10 cellular contexts compared by ENCODE assay signal in the genomic region with DNA sequence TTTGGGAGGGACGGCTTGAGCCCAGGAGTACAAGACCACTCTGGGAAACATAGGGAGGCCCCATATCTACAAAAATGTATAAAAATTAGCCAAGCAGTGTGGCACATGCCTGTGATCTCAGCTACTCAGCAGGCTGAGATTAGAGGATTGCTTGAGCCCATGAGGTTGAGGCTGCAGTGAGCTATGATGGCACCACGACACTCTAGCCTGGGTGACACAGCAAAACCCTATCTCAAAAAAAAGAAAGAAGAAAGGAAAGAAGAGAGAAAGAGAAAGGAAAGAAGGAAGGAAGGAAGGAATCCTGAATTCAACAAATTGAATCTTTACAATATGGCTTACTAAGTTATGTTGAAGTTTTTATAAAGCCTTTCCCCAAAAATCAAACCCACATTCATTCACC. TPM values are rescaled to one million over a fixed set of nuclear protein-coding genes. Genes with fewer than 3 reads are reported as not detected.
DNase-seq lines count a peak whose midpoint lies in the region; ATAC-seq and TF ChIP-seq lines count a peak whose summit lies in the region.
"Had no signal": no experiment of that assay in that cellular context is flagged by ENCODE, and none has a peak within 500 bp of the region (broad histone marks: within the 10 kb centered on the region; RNA-seq: fewer than 3 reads in every experiment).

No MANE protein-coding gene starts in this region.

- DNase-seq in activated naive CD4-positive, alpha-beta T cell treated with anti-CD3 and anti-CD28 coated beads for 36 hours = no peak
- no peak for DNase-seq in activated naive CD4-positive, alpha-beta T cell (lab: John Stamatoyannopoulos, UW)
- DNase-seq in OCI-M1 (lab: John Stamatoyannopoulos, UW) = peak; percentile 43
- DNase-seq in progenitor cell of endocrine pancreas (ENCODE audit: low spot score, unreplicated experiment) = no peak
- no peak for DNase-seq in ureter (ENCODE audit: low spot score)
- DNase-seq in HuH-7 (ENCODE audit: low spot score) = no peak

- peak overlapping the region; percentile 13 for H3K4me3 ChIP-seq in ectodermal cell (ENCODE audit: insufficient read depth, low read depth, low read length)
- H3K4me3 ChIP-seq: vagina had no signal

- H3K27ac Mint-ChIP-seq in activated naive CD4-positive, alpha-beta T cell treated with anti-CD3 and anti-CD28 coated beads for 36 hours = no peak overlapping the region
- H3K27ac Mint-ChIP-seq in progenitor cell of endocrine pancreas = peak overlapping the region; percentile 70
- H3K27ac Mint-ChIP-seq: B cell had no signal

- peak overlapping the region; percentile 33 for H3K27ac ChIP-seq in ectodermal cell (ENCODE audit: insufficient read depth, low read depth, low read length, poor library complexity, severe bottlenecking)
- H3K27ac ChIP-seq: vagina had no signal

- TF ChIP-seq CTCF in progenitor cell of endocrine pancreas (IDR thresholded peaks at IDR 0.05; ENCODE audit: unreplicated experiment) = no peak

- H3K36me3 Mint-ChIP-seq in activated naive CD4-positive, alpha-beta T cell treated with anti-CD3 and anti-CD28 coated beads for 36 hours (ENCODE audit: low read depth) = no peaks in the 10 kb centered on the region
- H3K36me3 Mint-ChIP-seq in progenitor cell of endocrine pancreas (ENCODE audit: insufficient read depth) = no peaks in the 10 kb centered on the region

- H3K27me3 ChIP-seq in ectodermal cell (ENCODE audit: control insufficient read depth, insufficient read depth, low read length, poor library complexity, severe bottlenecking) = no peaks in the 10 kb centered on the region
- H3K27me3 ChIP-seq: vagina had no signal

- no peaks in the 10 kb centered on the region for H3K9me3 ChIP-seq in ectodermal cell (ENCODE audit: control insufficient read depth, low read length)
- H3K9me3 ChIP-seq: vagina had no signal

- no peaks in the 10 kb centered on the region for H3K27me3 Mint-ChIP-seq in activated naive CD4-positive, alpha-beta T cell treated with anti-CD3 and anti-CD28 coated beads for 36 hours (ENCODE audit: low read depth)
- H3K27me3 Mint-ChIP-seq in progenitor cell of endocrine pancreas = no peaks in the 10 kb centered on the region

- peak overlapping the region; percentile 27 for H3K4me3 Mint-ChIP-seq in activated naive CD4-positive, alpha-beta T cell treated with anti-CD3 and anti-CD28 coated beads for 36 hours
- peak overlapping the region; percentile 63 for H3K4me3 Mint-ChIP-seq in progenitor cell of endocrine pancreas (ENCODE audit: low read depth)

- no peaks in the 10 kb centered on the region for H3K36me3 ChIP-seq in ectodermal cell (ENCODE audit: control insufficient read depth, insufficient read depth, low read length)
- H3K36me3 ChIP-seq: vagina had no signal

- CTCF ChIA-PET in activated naive CD4-positive, alpha-beta T cell treated with anti-CD3 and anti-CD28 coated beads for 36 hours (lab: Charles Lee) = interaction anchor here (0.6 to 0.8 kb wide), 2 partner anchors 15 to 225 kb away, joined by 3 read pairs; no protein-coding TSS in a partner anchor

- WGBS in ectodermal cell, 2 experiments = 54 to 57% methylated on average over 2 of the region's 2 CpGs

- no peak for ATAC-seq in HG02885 (IDR thresholded peaks at IDR 0.05; ENCODE audit: poor library complexity, unreplicated experiment)

- H3K4me1 ChIP-seq in ectodermal cell (ENCODE audit: control insufficient read depth, insufficient read depth, low read length) = peaks cover 19% of the 10 kb centered on the region

- no peaks in the 10 kb centered on the region for H3K9me3 Mint-ChIP-seq in activated naive CD4-positive, alpha-beta T cell treated with anti-CD3 and anti-CD28 coated beads for 36 hours
- H3K9me3 Mint-ChIP-seq in progenitor cell of endocrine pancreas (ENCODE audit: low read depth) = no peaks in the 10 kb centered on the region

- intact Hi-C loops in activated naive CD4-positive, alpha-beta T cell treated with anti-CD3 and anti-CD28 coated beads for 36 hours (cut with micrococcal nuclease) = no loop called here

- peaks cover 14% of the 10 kb centered on the region for H3K4me1 Mint-ChIP-seq in activated naive CD4-positive, alpha-beta T cell treated with anti-CD3 and anti-CD28 coated beads for 36 hours (ENCODE audit: low read depth)
- peaks cover 40% of the 10 kb centered on the region for H3K4me1 Mint-ChIP-seq in progenitor cell of endocrine pancreas (ENCODE audit: low read depth)

RNA-seq across cellular contexts. Expression of gene KIF21A, which starts 2.1 kb away (rescaled TPM):
- total RNA-seq in activated naive CD4-positive, alpha-beta T cell treated with anti-CD3 and anti-CD28 coated beads for 36 hours = 10 to 100 TPM; 21.4 to 22.0 TPM
- 47.1 TPM for polyA plus RNA-seq in ectodermal cell (2013, experiment 1 of 4)
- polyA plus RNA-seq in ectodermal cell (2013, experiment 2 of 4) = 41.6 TPM
- 56.3 TPM for polyA plus RNA-seq in ectodermal cell (2013, experiment 3 of 4)
- 54.8 TPM for polyA plus RNA-seq in ectodermal cell (2013, experiment 4 of 4)
- total RNA-seq in progenitor cell of endocrine pancreas (54.1 and 57.3 TPM in 2 replicates), ureter (27.7 TPM)
